11 cellular contexts compared by ENCODE assay signal in the genomic region with DNA sequence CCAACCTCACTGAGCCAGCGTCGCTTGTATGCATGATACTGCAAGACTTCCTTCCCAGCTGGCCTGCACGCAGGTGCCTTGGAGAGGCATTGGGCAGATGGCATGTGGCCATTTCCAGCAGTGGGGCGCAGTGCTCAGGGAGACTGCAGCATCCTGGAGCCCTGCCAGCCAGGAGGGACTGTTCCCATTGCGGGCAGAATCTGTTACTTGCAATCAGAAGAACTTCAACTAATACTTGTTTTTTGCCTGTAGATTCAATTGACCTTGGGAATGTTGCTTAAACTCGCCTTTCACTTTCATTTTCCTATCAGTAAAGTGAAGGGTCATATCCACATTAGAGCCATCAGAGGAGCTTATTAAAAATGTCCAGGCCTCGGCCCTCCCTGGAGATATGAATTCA. TPM values are rescaled to one million over a fixed set of nuclear protein-coding genes. Genes with fewer than 3 reads are reported as not detected.
DNase-seq lines count a peak whose midpoint lies in the region; ATAC-seq, FAIRE-seq and TF ChIP-seq lines count a peak whose summit lies in the region.
"Had no signal": no experiment of that assay in that cellular context is flagged by ENCODE, and none has a peak within 500 bp of the region (broad histone marks: within the 10 kb centered on the region; RNA-seq: fewer than 3 reads in every experiment).

No MANE protein-coding gene starts in this region.

- no peaks in the 10 kb centered on the region for H3K9me3 ChIP-seq in pancreas

- H3K27me3 ChIP-seq in pancreas: no peaks in the 10 kb centered on the region

- 13 to 14% methylated on average over 7 of the region's 7 CpGs for WGBS in pancreas, 2 donors

- DNase-seq in DMS 273 treated with DMSO at 0.1 percent for 48 hours (lab: John Stamatoyannopoulos, UW) (peak; percentile 57), NCI-H510A treated with DMSO at 0.1 percent for 48 hours (lab: John Stamatoyannopoulos, UW) (peak; percentile 67), fibroblast of villous mesenchyme (ENCODE audit: low read depth) (peak; percentile 34), pancreas (peak; percentile 67 to 90 (median 78)), NCI-H1417 treated with DMSO at 0.1 percent for 48 hours (lab: John Stamatoyannopoulos, UW) (no peak), GM20000 (ENCODE audit: low spot score) (no peak), HPDE6-E6E7 (ENCODE audit: extremely low spot score) (no peak)
- DNase-seq: stimulated activated naive CD8-positive, alpha-beta T cell treated with anti-CD3 and anti-CD28 coated beads, Interleukin-15, amount 100 ng/mL, for 72 hours had no signal

- ATAC-seq in pancreas: peak; percentile 73 to 89 (median 78)
- ATAC-seq in HG02798 (IDR thresholded peaks at IDR 0.05; ENCODE audit: poor library complexity, unreplicated experiment): no peak
- ATAC-seq: stimulated activated naive CD8-positive, alpha-beta T cell treated with anti-CD3 and anti-CD28 coated beads, Interleukin-15, amount 100 ng/mL, for 72 hours had no signal

- H3K4me3 ChIP-seq in fibroblast of villous mesenchyme (ENCODE audit: low read depth, low read length) (no peak overlapping the region), pancreas (peak overlapping the region in 2 of 4 donors; percentile 14 to 23)

- no peak for FAIRE-seq in pancreas (lab: Jason Lieb, UNC)

- H3K27ac ChIP-seq in pancreas: peak overlapping the region in 2 of 4 donors; percentile 49 to 50
- H3K27ac ChIP-seq: KMS-11, VCaP had no signal

- intact Hi-C loops in pancreas (cut with DNase I): no loop called here

- TF ChIP-seq CTCF in fibroblast of villous mesenchyme (IDR thresholded peaks at IDR 0.05; ENCODE audit: insufficient read depth, low read depth, low read length): no peak
- no peak for TF ChIP-seq CTCF in pancreas (IDR thresholded peaks at IDR 0.05)
- no peak for TF ChIP-seq CTCF in GM20000 (IDR thresholded peaks at IDR 0.05; ENCODE audit: extremely low read depth, missing control alignments)

- peaks cover 0 to 7% (median 0%) of the 10 kb centered on the region in 3 donors for H3K4me1 ChIP-seq in pancreas

- no peaks in the 10 kb centered on the region for H3K36me3 ChIP-seq in pancreas

RNA-seq across cellular contexts. Expression of gene ANKRD9, which starts 29.8 kb away (rescaled TPM):
- total RNA-seq in fibroblast of villous mesenchyme (16.4 and 26.4 TPM in 2 replicates), pancreas (10 to 100 TPM in 1 of 6 donors, 1 to 10 TPM in 5; 7.6 to 14.4 (median 9.4) TPM)
- 1 to 10 TPM; 5.4 to 7.1 TPM for polyA plus RNA-seq in pancreas

Comparison
In these comparisons a context has a peak if more than half of its experiments do, and no peak if none do; other contexts are left out.
1. DNase-seq: peak in DMS 273 treated with DMSO at 0.1 percent for 48 hours (single experiment), NCI-H510A treated with DMSO at 0.1 percent for 48 hours (single experiment), fibroblast of villous mesenchyme (single experiment) and pancreas (6 of 6); none in NCI-H1417 treated with DMSO at 0.1 percent for 48 hours (single experiment), GM20000 (single experiment) and HPDE6-E6E7 (single experiment).